In the genomic region with DNA sequence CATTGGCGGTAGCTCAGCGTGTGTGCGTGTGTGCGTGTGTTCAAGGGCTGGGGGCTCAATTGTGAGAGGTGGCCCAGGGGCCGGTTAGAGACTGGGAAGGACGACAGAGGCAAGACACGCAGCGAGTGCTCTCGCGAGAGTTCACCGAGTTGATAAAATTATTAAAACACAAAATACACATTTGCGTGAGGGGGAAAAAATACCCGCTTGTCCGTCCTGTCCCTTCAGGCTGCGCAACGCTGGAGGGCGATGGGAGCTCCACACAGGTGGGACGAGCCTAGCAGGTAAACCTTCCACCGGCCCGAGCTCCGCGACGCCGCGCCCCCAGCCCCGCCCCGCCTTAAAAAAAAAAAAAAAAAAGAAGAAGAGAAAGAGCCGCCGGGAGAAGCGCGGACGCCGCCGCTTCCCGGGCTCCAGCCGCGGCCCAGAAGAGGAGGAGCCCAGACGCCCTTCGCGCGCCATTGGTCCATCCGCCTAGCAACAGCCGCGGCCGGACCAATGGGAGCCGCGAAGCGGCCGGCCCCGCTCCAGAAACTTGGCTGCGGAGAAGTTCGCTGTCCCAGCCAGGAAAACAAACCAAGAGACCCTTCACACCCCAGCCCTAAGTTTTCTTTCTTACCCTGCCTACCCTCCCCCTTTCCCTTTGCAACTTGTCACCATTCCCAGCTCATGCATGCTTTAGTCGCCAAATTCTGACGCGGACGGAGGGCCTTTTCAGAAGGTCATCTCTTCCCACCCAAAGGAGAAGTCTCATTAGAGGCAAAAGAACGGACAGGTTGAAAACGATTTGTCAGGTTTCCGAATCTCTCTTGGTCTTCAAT, we compare ENCODE assay signal across 8 cellular contexts.
DNase-seq lines count a peak whose midpoint lies in the region; ATAC-seq and TF ChIP-seq lines count a peak whose summit lies in the region.

No MANE protein-coding gene starts in this region.

- H3K4me3 ChIP-seq in PC-3 (ENCODE audit: low read length) (peak overlapping the region; percentile 38; the same call in 1 of the 2 replicates), fibroblast of mammary gland (ENCODE audit: control insufficient read depth, low read depth, low read length) (peak overlapping the region; percentile 61)

- H3K4me1 Mint-ChIP-seq in CD4-positive, alpha-beta T cell (ENCODE audit: low read depth): peaks cover 16% of the 10 kb centered on the region
- peaks cover 4% of the 10 kb centered on the region for H3K4me1 Mint-ChIP-seq in activated T-helper 17 cell treated with anti-CD3 and anti-CD28 coated beads, Interleukin-2, amount 50 U/mL, for 72 hours
- peaks cover 15 to 33% (median 31%) of the 10 kb centered on the region in 3 donors for H3K4me1 Mint-ChIP-seq in naive B cell
- H3K4me1 Mint-ChIP-seq in stimulated activated effector memory CD8-positive, alpha-beta T cell treated with anti-CD3 and anti-CD28 coated beads, Interleukin-12 subunit alpha, Interleukin-12 subunit beta, amount 100 ng/mL, for 72 hours: peaks cover 16% of the 10 kb centered on the region

- H3K9ac ChIP-seq in PC-3 (ENCODE audit: low read length): no peak overlapping the region

- H3F3A ChIP-seq in PC-3 (ENCODE audit: low read length, unreplicated experiment): no peaks in the 10 kb centered on the region

- BruUV-seq in PC-3 (replicated peaks; lab: Mats Ljungman, UMichigan): no TSS peak

- peak; percentile 12 to 66 (median 46) for DNase-seq in CD4-positive, alpha-beta T cell
- DNase-seq in GM20000 (ENCODE audit: low spot score): peak; percentile 86
- peak; percentile 85 for DNase-seq in HT-29 (ENCODE audit: low spot score)
- DNase-seq in PC-3: peak; percentile 16
- peak; percentile 75 for DNase-seq in fibroblast of mammary gland (ENCODE audit: low read depth)
- peak; percentile 74 for DNase-seq in naive B cell
- DNase-seq in stimulated activated effector memory CD8-positive, alpha-beta T cell treated with anti-CD3 and anti-CD28 coated beads, Interleukin-12 subunit alpha, Interleukin-12 subunit beta, amount 100 ng/mL, for 72 hours (ENCODE audit: low spot score in 2 of 2): peak; percentile 40 to 80

- H3K27ac ChIP-seq in CD4-positive, alpha-beta T cell (ENCODE audit: low read depth, low read length): no peak overlapping the region
- H3K27ac ChIP-seq in PC-3 (ENCODE audit: low read length): no peak overlapping the region

- no peaks in the 10 kb centered on the region for H3K36me3 Mint-ChIP-seq in CD4-positive, alpha-beta T cell (ENCODE audit: low read depth)
- H3K36me3 Mint-ChIP-seq in activated T-helper 17 cell treated with anti-CD3 and anti-CD28 coated beads, Interleukin-2, amount 50 U/mL, for 72 hours (ENCODE audit: low read depth): no peaks in the 10 kb centered on the region
- H3K36me3 Mint-ChIP-seq in naive B cell: no peaks in the 10 kb centered on the region
- H3K36me3 Mint-ChIP-seq in stimulated activated effector memory CD8-positive, alpha-beta T cell treated with anti-CD3 and anti-CD28 coated beads, Interleukin-12 subunit alpha, Interleukin-12 subunit beta, amount 100 ng/mL, for 72 hours: no peaks in the 10 kb centered on the region

- no peak for TF ChIP-seq CTCF in CD4-positive, alpha-beta T cell (IDR thresholded peaks at IDR 0.05)
- no peak for TF ChIP-seq CTCF in GM20000 (IDR thresholded peaks at IDR 0.05; ENCODE audit: extremely low read depth, missing control alignments)
- no peak for TF ChIP-seq CTCF in PC-3 (conservative IDR thresholded peaks at IDR 0.05; ENCODE audit: low read depth, low read length)
- TF ChIP-seq CTCF in fibroblast of mammary gland (conservative IDR thresholded peaks at IDR 0.05; ENCODE audit: control insufficient read depth, insufficient read depth, low read depth, low read length): no peak

- no peaks in the 10 kb centered on the region for H3K36me3 ChIP-seq in PC-3 (ENCODE audit: low read depth, low read length)

- peak; percentile 91 for ATAC-seq in CD4-positive, alpha-beta T cell (ENCODE audit: poor library complexity)
- ATAC-seq in PC-3 (no peak), naive B cell (ENCODE audit: low read depth in 2 of 2) (peak; percentile 94 to 98)
- ATAC-seq in activated T-helper 17 cell treated with anti-CD3 and anti-CD28 coated beads, Interleukin-2, amount 50 U/mL, for 72 hours (replicated peaks): peak; percentile 100
- ATAC-seq in stimulated activated effector memory CD8-positive, alpha-beta T cell treated with anti-CD3 and anti-CD28 coated beads, Interleukin-12 subunit alpha, Interleukin-12 subunit beta, amount 100 ng/mL, for 72 hours: peak; percentile 97

- no peaks in the 10 kb centered on the region for H3K79me2 ChIP-seq in PC-3 (ENCODE audit: low read length)

- intact Hi-C loops in CD4-positive, alpha-beta T cell (cut with DNase I, micrococcal nuclease): loop anchor here in 1 of 2 experiments (5.0 kb wide), 2 partner anchors 163 to 767 kb away; no protein-coding TSS in a partner anchor
- intact Hi-C loops in PC-3 (cut with micrococcal nuclease): no loop called here

- H3K9me3 ChIP-seq in CD4-positive, alpha-beta T cell (ENCODE audit: control insufficient read depth, low read length): no peaks in the 10 kb centered on the region
- H3K9me3 ChIP-seq in PC-3 (ENCODE audit: low read length): no peaks in the 10 kb centered on the region

- no peak overlapping the region for H3K27ac Mint-ChIP-seq in CD4-positive, alpha-beta T cell
- peak overlapping the region; percentile 92 for H3K27ac Mint-ChIP-seq in activated T-helper 17 cell treated with anti-CD3 and anti-CD28 coated beads, Interleukin-2, amount 50 U/mL, for 72 hours
- H3K27ac Mint-ChIP-seq in naive B cell: peak overlapping the region; percentile 15 to 95 (median 81)
- H3K27ac Mint-ChIP-seq in stimulated activated effector memory CD8-positive, alpha-beta T cell treated with anti-CD3 and anti-CD28 coated beads, Interleukin-12 subunit alpha, Interleukin-12 subunit beta, amount 100 ng/mL, for 72 hours: peak overlapping the region; percentile 67

- no peaks in the 10 kb centered on the region for H3K4me1 ChIP-seq in PC-3 (ENCODE audit: insufficient read depth, low read length)

- no peaks in the 10 kb centered on the region for H3K9me3 Mint-ChIP-seq in CD4-positive, alpha-beta T cell
- H3K9me3 Mint-ChIP-seq in activated T-helper 17 cell treated with anti-CD3 and anti-CD28 coated beads, Interleukin-2, amount 50 U/mL, for 72 hours: no peaks in the 10 kb centered on the region
- no peaks in the 10 kb centered on the region for H3K9me3 Mint-ChIP-seq in naive B cell
- no peaks in the 10 kb centered on the region for H3K9me3 Mint-ChIP-seq in stimulated activated effector memory CD8-positive, alpha-beta T cell treated with anti-CD3 and anti-CD28 coated beads, Interleukin-12 subunit alpha, Interleukin-12 subunit beta, amount 100 ng/mL, for 72 hours

- no peaks in the 10 kb centered on the region for H3K27me3 ChIP-seq in CD4-positive, alpha-beta T cell (ENCODE audit: control insufficient read depth, insufficient read depth, low read length)
- H3K27me3 ChIP-seq in PC-3 (ENCODE audit: low read length): peaks cover 7% of the 10 kb centered on the region; the same call in 1 of the 2 replicates

- CTCF ChIA-PET in CD4-positive, alpha-beta T cell (lab: Charles Lee): interaction anchor here (1.2 kb wide), 1 partner anchor 168 kb away, joined by 5 read pairs; no protein-coding TSS in a partner anchor
- CTCF ChIA-PET in PC-3 (lab: Charles Lee): no interaction called here

- no peak overlapping the region for H2AFZ ChIP-seq in PC-3 (ENCODE audit: low read length)

- POLR2A ChIA-PET in CD4-positive, alpha-beta T cell (lab: Charles Lee): interaction anchor here (0.6 kb wide), 1 partner anchor 16 kb away, joined by 3 read pairs; no protein-coding TSS in a partner anchor
- POLR2A ChIA-PET in PC-3 (lab: Charles Lee; ENCODE audit: unreplicated experiment): no interaction called here

- no peak overlapping the region for H3K4me2 ChIP-seq in PC-3 (ENCODE audit: low read length)

- H3K9me2 ChIP-seq in PC-3 (replicated peaks; ENCODE audit: low read length): no peaks in the 10 kb centered on the region

- no peaks in the 10 kb centered on the region for H3K27me3 Mint-ChIP-seq in CD4-positive, alpha-beta T cell
- H3K27me3 Mint-ChIP-seq in activated T-helper 17 cell treated with anti-CD3 and anti-CD28 coated beads, Interleukin-2, amount 50 U/mL, for 72 hours: no peaks in the 10 kb centered on the region
- peaks cover 0 to 8% (median 0%) of the 10 kb centered on the region in 3 donors for H3K27me3 Mint-ChIP-seq in naive B cell

- H4K20me1 ChIP-seq in PC-3 (ENCODE audit: low read length): no peaks in the 10 kb centered on the region

- H3K4me3 Mint-ChIP-seq in CD4-positive, alpha-beta T cell: peak overlapping the region; percentile 91
- peak overlapping the region; percentile 86 for H3K4me3 Mint-ChIP-seq in activated T-helper 17 cell treated with anti-CD3 and anti-CD28 coated beads, Interleukin-2, amount 50 U/mL, for 72 hours
- H3K4me3 Mint-ChIP-seq in naive B cell: peak overlapping the region; percentile 81 to 96 (median 92)
- H3K4me3 Mint-ChIP-seq in stimulated activated effector memory CD8-positive, alpha-beta T cell treated with anti-CD3 and anti-CD28 coated beads, Interleukin-12 subunit alpha, Interleukin-12 subunit beta, amount 100 ng/mL, for 72 hours: peak overlapping the region; percentile 78

Comparison
In these comparisons a context has a peak if more than half of its experiments do, and no peak if none do; other contexts are left out.
1. DNase-seq: peak in every context shown above with its lines; median percentile 86 in GM20000; 85 in HT-29; 75 in fibroblast of mammary gland; 74 in naive B cell; 60 in stimulated activated effector memory CD8-positive, alpha-beta T cell treated with anti-CD3 and anti-CD28 coated beads, Interleukin-12 subunit alpha, Interleukin-12 subunit beta, amount 100 ng/mL, for 72 hours; 46 in CD4-positive, alpha-beta T cell; 16 in PC-3.